ENCODE assay signal across 13 cellular contexts in genomic region chr17:78032166-78032565, GRCh38.
DNase-seq lines count a peak whose midpoint lies in the region; TF ChIP-seq lines count a peak whose summit lies in the region.
"Had no signal": no experiment of that assay in that cellular context is flagged by ENCODE, and none has a peak within 500 bp of the region (broad histone marks: within the 10 kb centered on the region; RNA-seq: fewer than 3 reads in every experiment).

No MANE protein-coding gene starts in this region.

- TF ChIP-seq POLR2A in prostate gland (IDR thresholded peaks at IDR 0.05) = no peak

- no peak overlapping the region for H3K4me2 ChIP-seq in mesendoderm (ENCODE audit: low read length)

- no peaks in the 10 kb centered on the region for H3K9me3 ChIP-seq in MG63
- H3K9me3 ChIP-seq in effector memory CD4-positive, alpha-beta T cell (ENCODE audit: control insufficient read depth, low read length) = no peaks in the 10 kb centered on the region
- no peaks in the 10 kb centered on the region for H3K9me3 ChIP-seq in prostate gland

- TF ChIP-seq CTCF in brain microvascular endothelial cell (IDR thresholded peaks at IDR 0.05; ENCODE audit: low read depth, low read length, missing control alignments) = no peak
- TF ChIP-seq CTCF in prostate gland (IDR thresholded peaks at IDR 0.05) = no peak

- H2BK120ac ChIP-seq in mesendoderm (ENCODE audit: low read depth, low read length) = no peak overlapping the region

- H3K4me3 ChIP-seq in MG63 (no peak overlapping the region), brain microvascular endothelial cell (ENCODE audit: low read depth, low read length) (no peak overlapping the region), prostate gland (no peak overlapping the region), mesendoderm (ENCODE audit: low read length) (no peak overlapping the region)
- H3K4me3 ChIP-seq in effector memory CD4-positive, alpha-beta T cell (ENCODE audit: insufficient read depth, low read depth, low read length, poor library complexity, severe bottlenecking) = no peak overlapping the region

- H2BK5ac ChIP-seq in mesendoderm (ENCODE audit: low read length) = no peak overlapping the region

- H3K27ac ChIP-seq in brain microvascular endothelial cell (no peak overlapping the region), prostate gland (no peak overlapping the region), mesendoderm (ENCODE audit: low read depth, low read length) (no peak overlapping the region)
- no peak overlapping the region for H3K27ac ChIP-seq in effector memory CD4-positive, alpha-beta T cell (ENCODE audit: insufficient read depth, low read length, poor library complexity, severe bottlenecking)

- H3K27me3 ChIP-seq in MG63 (no peaks in the 10 kb centered on the region), brain microvascular endothelial cell (replicated peaks) (no peaks in the 10 kb centered on the region), prostate gland (replicated peaks; ENCODE audit: insufficient read depth) (no peaks in the 10 kb centered on the region), mesendoderm (ENCODE audit: insufficient read depth, low read length, poor library complexity) (no peaks in the 10 kb centered on the region)
- H3K27me3 ChIP-seq in effector memory CD4-positive, alpha-beta T cell (replicated peaks; ENCODE audit: control insufficient read depth, insufficient read depth, low read length, poor library complexity, severe bottlenecking) = no peaks in the 10 kb centered on the region

- H3K4me1 ChIP-seq in effector memory CD4-positive, alpha-beta T cell (ENCODE audit: control insufficient read depth, insufficient read depth, low read length, poor library complexity, severe bottlenecking) = peaks cover 2% of the 10 kb centered on the region
- no peaks in the 10 kb centered on the region for H3K4me1 ChIP-seq in prostate gland (replicated peaks)
- H3K4me1 ChIP-seq in mesendoderm (ENCODE audit: control insufficient read depth, low read depth, low read length) = peaks cover 4% of the 10 kb centered on the region

- H3K36me3 ChIP-seq in MG63 (peaks cover 3% of the 10 kb centered on the region; the same call in 1 of the 2 replicates), brain microvascular endothelial cell (replicated peaks) (no peaks in the 10 kb centered on the region), prostate gland (no peaks in the 10 kb centered on the region), mesendoderm (ENCODE audit: control insufficient read depth, insufficient read depth, low read length) (no peaks in the 10 kb centered on the region)
- H3K36me3 ChIP-seq in effector memory CD4-positive, alpha-beta T cell (ENCODE audit: control insufficient read depth, insufficient read depth, low read length) = peaks cover 47% of the 10 kb centered on the region

- in situ Hi-C loops in brain microvascular endothelial cell (cut with HindIII; ENCODE audit: low pct_ligation_motif_present, low sequenced_read_pairs) = no loop called here

- no peak overlapping the region for H3K9ac ChIP-seq in mesendoderm (ENCODE audit: low read length)

- no peak overlapping the region for H3K18ac ChIP-seq in mesendoderm (ENCODE audit: low read length)

- no peak overlapping the region for H3K4ac ChIP-seq in mesendoderm (ENCODE audit: low read depth, low read length)

- H2BK15ac ChIP-seq in mesendoderm (replicated peaks; ENCODE audit: low read depth) = no peak overlapping the region

- H3K23ac ChIP-seq in mesendoderm (ENCODE audit: low read length) = no peak overlapping the region

- no peak overlapping the region for H3K56ac ChIP-seq in mesendoderm (ENCODE audit: low read length)

- no peaks in the 10 kb centered on the region for H3K79me1 ChIP-seq in mesendoderm (ENCODE audit: low read length)

- no peak overlapping the region for H4K5ac ChIP-seq in mesendoderm (ENCODE audit: low read length)

- H4K8ac ChIP-seq in mesendoderm (ENCODE audit: low read depth, low read length) = no peak overlapping the region

- no peak overlapping the region for H2AK5ac ChIP-seq in mesendoderm (ENCODE audit: low read length)

- no peaks in the 10 kb centered on the region for H3K79me2 ChIP-seq in mesendoderm (ENCODE audit: control insufficient read depth, insufficient read depth, low read length)

- DNase-seq in AG20443 (ENCODE audit: low spot score) (peak; percentile 64), MG63 (peak; percentile 32), brain microvascular endothelial cell (peak; percentile 22), left kidney (ENCODE audit: low read depth, low spot score) (peak; percentile 10), ureter (ENCODE audit: low spot score) (no peak), prostate gland (ENCODE audit: low spot score) (no peak), mesendoderm (no peak)
- DNase-seq in effector memory CD4-positive, alpha-beta T cell = no peak
- DNase-seq: activated CD4-positive, alpha-beta T cell treated with anti-CD3 and anti-CD28 coated beads for 4 hours; foreskin melanocyte; NCI-H1092; stimulated activated CD4-positive, alpha-beta T cell treated with anti-CD3 and anti-CD28 coated beads, Interleukin-4, amount 100 ng/mL, for 4 hours; stimulated activated naive CD4-positive, alpha-beta T cell treated with Interleukin-2 at 50 U/mL for 16 hours had no signal

- WGBS in prostate gland = 41% methylated on average over 1 of the region's 1 CpG
- no CpG with 5 or more reads among the region's 1 CpG for WGBS in mesendoderm (ENCODE audit: extremely low coverage, insufficient coverage, low lambda C conversion rate)

- intact Hi-C loops in prostate gland (cut with DNase I) = no loop called here

Comparison
In these comparisons a context has a peak if more than half of its experiments do, and no peak if none do; other contexts are left out.
1. DNase-seq: peak in AG20443 (single experiment), MG63 (single experiment), brain microvascular endothelial cell (single experiment) and left kidney (single experiment); none in ureter (single experiment), effector memory CD4-positive, alpha-beta T cell (0 of 3), prostate gland (single experiment) and mesendoderm (single experiment).